ENCODE assay signal across 8 cellular contexts in genomic region chr2:54903736-54904554, GRCh38.
A peak's percentile ranks its signal among the peaks of the same experiment; 100 is the strongest.
DNase-seq lines count a peak whose midpoint lies in the region; ATAC-seq and TF ChIP-seq lines count a peak whose summit lies in the region.

No MANE protein-coding gene starts in this region.

- H3K9me2 ChIP-seq in GM23248 (ENCODE audit: insufficient read depth) = no peaks in the 10 kb centered on the region

- no peaks in the 10 kb centered on the region for H3K27me3 Mint-ChIP-seq in activated naive CD4-positive, alpha-beta T cell treated with anti-CD3 and anti-CD28 coated beads, Interleukin-2, amount 50 U/mL, for 24 hours

- no peak overlapping the region for H3K4me3 Mint-ChIP-seq in activated naive CD4-positive, alpha-beta T cell treated with anti-CD3 and anti-CD28 coated beads, Interleukin-2, amount 50 U/mL, for 24 hours

- no peaks in the 10 kb centered on the region for H3K36me3 Mint-ChIP-seq in activated naive CD4-positive, alpha-beta T cell treated with anti-CD3 and anti-CD28 coated beads, Interleukin-2, amount 50 U/mL, for 24 hours

- peaks cover 14% of the 10 kb centered on the region for H3K4me1 Mint-ChIP-seq in activated naive CD4-positive, alpha-beta T cell treated with anti-CD3 and anti-CD28 coated beads, Interleukin-2, amount 50 U/mL, for 24 hours

- peak overlapping the region; percentile 33; the same call in 1 of the 2 replicates for H2AFZ ChIP-seq in GM23248

- peak overlapping the region; percentile 38 for H3K4me3 ChIP-seq in GM23248
- no peak overlapping the region for H3K4me3 ChIP-seq in SK-N-MC
- no peak overlapping the region for H3K4me3 ChIP-seq in tibial artery

- TF ChIP-seq CTCF in tibial artery (IDR thresholded peaks at IDR 0.05) = no peak

- DNase-seq in GM23248 (peak; percentile 99), SK-N-MC (ENCODE audit: low read depth, low spot score) (peak; percentile 20), left colon (peak; percentile 30 to 76), COR-L47 (lab: John Stamatoyannopoulos, UW) (no peak), tibial artery (no peak)
- DNase-seq in stimulated activated CD8-positive, alpha-beta memory T cell treated with anti-CD3 and anti-CD28 coated beads, Interleukin-4, amount 100 ng/mL, for 24 hours (ENCODE audit: low read depth) = peak; percentile 35

- H3F3A ChIP-seq in GM23248 (ENCODE audit: insufficient read depth) = peaks cover 27% of the 10 kb centered on the region

- 15% methylated on average over 9 of the region's 9 CpGs for WGBS in GM23248 (ENCODE audit: low coverage in 1 of 2, low lambda C conversion rate in 2 of 2, missing lambda C conversion rate in 2 of 2), 2 experiments

- H3K79me2 ChIP-seq in GM23248 (ENCODE audit: insufficient read depth) = peaks cover 34% of the 10 kb centered on the region

- H3K27me3 ChIP-seq in GM23248 (replicated peaks; ENCODE audit: insufficient read depth) = no peaks in the 10 kb centered on the region
- H3K27me3 ChIP-seq in tibial artery = no peaks in the 10 kb centered on the region

- H3K27ac ChIP-seq in GM23248 (peak overlapping the region; percentile 69), SK-N-MC (no peak overlapping the region), tibial artery (no peak overlapping the region)

- H3K36me3 ChIP-seq in GM23248 (ENCODE audit: low read depth) (no peaks in the 10 kb centered on the region), SK-N-MC (ENCODE audit: insufficient read depth, low read length) (no peaks in the 10 kb centered on the region), tibial artery (no peaks in the 10 kb centered on the region)

- in situ Hi-C loops in GM23248 (cut with MboI) = loop anchor here (10.0 kb wide), 1 partner anchor 261 kb away; no protein-coding TSS in a partner anchor

- H3K9me3 Mint-ChIP-seq in activated naive CD4-positive, alpha-beta T cell treated with anti-CD3 and anti-CD28 coated beads, Interleukin-2, amount 50 U/mL, for 24 hours = no peaks in the 10 kb centered on the region

- no peaks in the 10 kb centered on the region for H4K20me1 ChIP-seq in GM23248 (ENCODE audit: insufficient read depth)

- H3K9ac ChIP-seq in GM23248 = peak overlapping the region; percentile 13
- no peak overlapping the region for H3K9ac ChIP-seq in SK-N-MC (ENCODE audit: insufficient read length)

- peak; percentile 77 for ATAC-seq in left colon
- no peak for ATAC-seq in HG03159 (IDR thresholded peaks at IDR 0.05; ENCODE audit: unreplicated experiment)

- intact Hi-C loops in left colon (cut with DNase I, micrococcal nuclease) (loop anchor here in 1 of 2 donors (10.0 kb wide), 1 partner anchor 271 kb away; no protein-coding TSS in a partner anchor), tibial artery (cut with DNase I; ENCODE audit: low total_unique reads) (loop anchor here (5.0 kb wide), 1 partner anchor 273 kb away; no protein-coding TSS in a partner anchor)

- peak overlapping the region; percentile 76 for H3K27ac Mint-ChIP-seq in activated naive CD4-positive, alpha-beta T cell treated with anti-CD3 and anti-CD28 coated beads, Interleukin-2, amount 50 U/mL, for 24 hours

- H3K4me1 ChIP-seq in GM23248 (ENCODE audit: insufficient read depth) (peaks cover 33% of the 10 kb centered on the region), tibial artery (peaks cover 0 to 5% (median 0%) of the 10 kb centered on the region in 4 donors)

- H3K9me3 ChIP-seq in GM23248 (ENCODE audit: low read depth) (no peaks in the 10 kb centered on the region), SK-N-MC (ENCODE audit: low read depth, low read length) (no peaks in the 10 kb centered on the region), tibial artery (no peaks in the 10 kb centered on the region)

- H3K4me2 ChIP-seq in GM23248 (ENCODE audit: unreplicated experiment) = peak overlapping the region; percentile 48

Comparison
In these comparisons a context has a peak if more than half of its experiments do, and no peak if none do; other contexts are left out.
1. DNase-seq: peak in GM23248 (single experiment), SK-N-MC (single experiment), left colon (2 of 2) and stimulated activated CD8-positive, alpha-beta memory T cell treated with anti-CD3 and anti-CD28 coated beads, Interleukin-4, amount 100 ng/mL, for 24 hours (single experiment); none in COR-L47 (single experiment) and tibial artery (0 of 2).